In genomic region chr16:86930001-86930400, GRCh38 we compare ENCODE assay signal across 25 cellular contexts.
DNase-seq lines count a peak whose midpoint lies in the region; ATAC-seq and TF ChIP-seq lines count a peak whose summit lies in the region.
"Had no signal": no experiment of that assay in that cellular context is flagged by ENCODE, and none has a peak within 500 bp of the region (broad histone marks: within the 10 kb centered on the region; RNA-seq: fewer than 3 reads in every experiment).

No MANE protein-coding gene starts in this region.

- peak overlapping the region; percentile 90 for H3K27ac ChIP-seq in brain microvascular endothelial cell
- H3K27ac ChIP-seq in mesodermal cell (ENCODE audit: low read depth, low read length, severe bottlenecking) = peak overlapping the region; percentile 98
- H3K27ac ChIP-seq in spleen = no peak overlapping the region
- H3K27ac ChIP-seq: prostate gland, upper lobe of left lung had no signal

- no peaks in the 10 kb centered on the region for H3K9me3 Mint-ChIP-seq in stimulated activated naive CD8-positive, alpha-beta T cell treated with anti-CD3 and anti-CD28 coated beads, Interleukin-15, amount 100 ng/mL, for 72 hours
- H3K9me3 Mint-ChIP-seq: activated naive CD4-positive, alpha-beta T cell treated with anti-CD3 and anti-CD28 coated beads for 36 hours; activated T-cell treated with anti-CD3 and anti-CD28 coated beads, Interleukin-2, amount 50 U/mL, for 72 hours had no signal

- H3K4me1 ChIP-seq in mesodermal cell (ENCODE audit: control insufficient read depth, insufficient read depth, low read length, poor library complexity, severe bottlenecking) (peaks cover 44% of the 10 kb centered on the region), skeletal muscle satellite cell (ENCODE audit: control insufficient read depth, insufficient read depth, low read length) (peaks cover 73% of the 10 kb centered on the region), spleen (peaks cover 0 to 46% (median 8%) of the 10 kb centered on the region in 6 donors)
- H3K4me1 ChIP-seq: adrenal gland, prostate gland had no signal

- no peak for TF ChIP-seq POLR2A in spleen (IDR thresholded peaks at IDR 0.05)

- no peak overlapping the region for H3K27ac Mint-ChIP-seq in stimulated activated naive CD8-positive, alpha-beta T cell treated with anti-CD3 and anti-CD28 coated beads, Interleukin-15, amount 100 ng/mL, for 72 hours
- H3K27ac Mint-ChIP-seq: activated naive CD4-positive, alpha-beta T cell treated with anti-CD3 and anti-CD28 coated beads for 36 hours; activated T-cell treated with anti-CD3 and anti-CD28 coated beads, Interleukin-2, amount 50 U/mL, for 72 hours; CD14-positive monocyte; T-helper 17 cell had no signal

- H3K9ac ChIP-seq in skeletal muscle satellite cell (ENCODE audit: low read depth, low read length) = peak overlapping the region; percentile 79

- H3K36me3 ChIP-seq in brain microvascular endothelial cell (replicated peaks) (no peaks in the 10 kb centered on the region), mesodermal cell (ENCODE audit: control insufficient read depth, insufficient read depth, low read length) (no peaks in the 10 kb centered on the region), skeletal muscle satellite cell (ENCODE audit: insufficient read depth, low read length) (peaks cover 6% of the 10 kb centered on the region), spleen (no peaks in the 10 kb centered on the region)
- H3K36me3 ChIP-seq: adrenal gland, MG63, prostate gland, upper lobe of left lung had no signal

- TF ChIP-seq CTCF in brain microvascular endothelial cell (IDR thresholded peaks at IDR 0.05; ENCODE audit: low read depth, low read length, missing control alignments) (no peak), spleen (IDR thresholded peaks at IDR 0.05 in 8 of 11, conservative IDR thresholded peaks at IDR 0.05 in 3 of 11) (no peak)

- no peak overlapping the region for H3K4me3 Mint-ChIP-seq in stimulated activated naive CD8-positive, alpha-beta T cell treated with anti-CD3 and anti-CD28 coated beads, Interleukin-15, amount 100 ng/mL, for 72 hours
- H3K4me3 Mint-ChIP-seq: activated naive CD4-positive, alpha-beta T cell treated with anti-CD3 and anti-CD28 coated beads for 36 hours; activated T-cell treated with anti-CD3 and anti-CD28 coated beads, Interleukin-2, amount 50 U/mL, for 72 hours; brain; T-helper 17 cell had no signal

- intact Hi-C loops in spleen (cut with DNase I; ENCODE audit: low total_unique reads) = no loop called here

- DNase-seq in M059J (ENCODE audit: low read depth) = peak; percentile 36
- no peak for DNase-seq in brain microvascular endothelial cell
- no peak for DNase-seq in stimulated activated naive CD8-positive, alpha-beta T cell treated with anti-CD3 and anti-CD28 coated beads, Interleukin-15, amount 100 ng/mL, for 72 hours
- DNase-seq in spleen = no peak
- DNase-seq: activated CD4-positive, alpha-beta T cell treated with anti-CD3 and anti-CD28 coated beads, Interleukin-2, amount 50 U/mL, for 48 hours; activated naive CD4-positive, alpha-beta T cell treated with anti-CD3 and anti-CD28 coated beads for 36 hours; activated T-cell treated with anti-CD3 and anti-CD28 coated beads, Interleukin-2, amount 50 U/mL, for 72 hours; adrenal gland; KG1; MG63; NCI-H1105 treated with DMSO at 0.1 percent for 48 hours; NCI-H2029; NCI-H526; OCI-M1; stimulated activated CD4-positive, alpha-beta T cell treated with anti-CD3 and anti-CD28 coated beads, Interleukin-15, amount 100 ng/mL, for 24 hours; stimulated activated CD4-positive, alpha-beta T cell treated with anti-CD3 and anti-CD28 coated beads, Interleukin-4, amount 100 ng/mL, for 4 hours; T-helper 17 cell; upper lobe of left lung had no signal

- peaks cover 29% of the 10 kb centered on the region for H3K27me3 Mint-ChIP-seq in stimulated activated naive CD8-positive, alpha-beta T cell treated with anti-CD3 and anti-CD28 coated beads, Interleukin-15, amount 100 ng/mL, for 72 hours

- H3K4me1 Mint-ChIP-seq in stimulated activated naive CD8-positive, alpha-beta T cell treated with anti-CD3 and anti-CD28 coated beads, Interleukin-15, amount 100 ng/mL, for 72 hours = peaks cover 19% of the 10 kb centered on the region
- H3K4me1 Mint-ChIP-seq: CD14-positive monocyte, T-helper 17 cell had no signal

- peaks cover 6% of the 10 kb centered on the region for H3K9me3 ChIP-seq in mesodermal cell (ENCODE audit: control insufficient read depth, low read length)
- no peaks in the 10 kb centered on the region for H3K9me3 ChIP-seq in skeletal muscle satellite cell (replicated peaks; ENCODE audit: low read length)
- H3K9me3 ChIP-seq in spleen = peaks cover 0 to 5% (median 0%) of the 10 kb centered on the region in 8 donors
- H3K9me3 ChIP-seq: adrenal gland, MG63, prostate gland, upper lobe of left lung had no signal

- H3K4me2 ChIP-seq in skeletal muscle satellite cell (ENCODE audit: low read length) = peak overlapping the region; percentile 58

- WGBS in mesodermal cell (ENCODE audit: insufficient coverage in 2 of 2), 2 experiments = 80 to 83% methylated on average over 1 to 5 of the region's 8 CpGs
- WGBS in spleen, 5 donors = 40 to 59% (median 42%) methylated on average over 6 to 8 of the region's 8 CpGs

- no peaks in the 10 kb centered on the region for H3K27me3 ChIP-seq in brain microvascular endothelial cell (replicated peaks)
- no peaks in the 10 kb centered on the region for H3K27me3 ChIP-seq in skeletal muscle satellite cell (ENCODE audit: control insufficient read depth, insufficient read depth, low read length)
- H3K27me3 ChIP-seq in spleen (replicated peaks in 1 of 7) = peaks cover 0 to 95% (median 19%) of the 10 kb centered on the region in 7 donors
- H3K27me3 ChIP-seq: MG63 had no signal

- in situ Hi-C loops in brain microvascular endothelial cell (cut with HindIII; ENCODE audit: low pct_ligation_motif_present, low sequenced_read_pairs) = no loop called here

- no peak for ATAC-seq in HG02884 (IDR thresholded peaks at IDR 0.05; ENCODE audit: unreplicated experiment)
- ATAC-seq in stimulated activated naive CD8-positive, alpha-beta T cell treated with anti-CD3 and anti-CD28 coated beads, Interleukin-15, amount 100 ng/mL, for 72 hours = no peak
- ATAC-seq: activated CD4-positive, CD25-positive, alpha-beta regulatory T cell treated with anti-CD3 and anti-CD28 coated beads, Interleukin-2, amount 50 U/mL, for 24 hours; activated T-cell treated with anti-CD3 and anti-CD28 coated beads, Interleukin-2, amount 50 U/mL, for 72 hours; T-helper 17 cell had no signal

- H3K4me3 ChIP-seq in brain microvascular endothelial cell (ENCODE audit: low read depth, low read length) (no peak overlapping the region), mesodermal cell (ENCODE audit: extremely low read depth, insufficient read depth, low read length, poor library complexity, severe bottlenecking) (no peak overlapping the region), skeletal muscle satellite cell (ENCODE audit: low read length) (peak overlapping the region; percentile 30), spleen (no peak overlapping the region)
- H3K4me3 ChIP-seq: adrenal gland, MG63, prostate gland, upper lobe of left lung had no signal

Comparison
In these comparisons a context has a peak if more than half of its experiments do, and no peak if none do; other contexts are left out.
1. H3K27ac ChIP-seq: peak in brain microvascular endothelial cell (single experiment) and mesodermal cell (single experiment); none in spleen (0 of 8).